ENCODE assay signal across 1 cellular context in the genomic region with DNA sequence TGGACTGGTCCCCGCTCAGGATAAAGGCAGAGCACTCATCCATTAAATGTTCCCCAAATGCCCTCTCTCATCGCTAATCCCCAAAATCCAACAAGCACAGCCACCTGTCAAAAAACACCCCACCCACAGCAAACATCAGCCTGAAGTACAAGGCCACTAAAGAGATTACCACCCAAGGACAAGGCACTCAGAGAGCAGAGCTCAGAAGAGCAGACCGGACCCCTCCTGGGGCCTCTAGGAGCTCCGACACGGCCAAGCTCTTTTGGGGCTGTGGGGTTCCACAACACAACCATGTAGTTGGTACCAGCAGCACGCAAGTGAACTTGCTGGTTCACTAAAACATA.
TF ChIP-seq lines count a peak whose summit lies in the region.

No MANE protein-coding gene starts in this region.

TF ChIP-seq in GM12878, 131 proteins besides CTCF, POLR2A, EP300 and RAD21:
- TF ChIP-seq TCF3 (IDR thresholded peaks at IDR 0.05; ENCODE audit: borderline replicate concordance, insufficient read depth, low read depth, low read length) (no peak), SMARCA5 (IDR thresholded peaks at IDR 0.05) (no peak), SPI1 (IDR thresholded peaks at IDR 0.05; ENCODE audit: borderline replicate concordance, insufficient read depth, low read depth, low read length) (no peak), HDAC6 (IDR thresholded peaks at IDR 0.05; ENCODE audit: unreplicated experiment) (no peak), ZNF207 (IDR thresholded peaks at IDR 0.05; ENCODE audit: borderline replicate concordance) (no peak), ZNF622 (IDR thresholded peaks at IDR 0.05) (no peak), NR2C1 (IDR thresholded peaks at IDR 0.05) (no peak), SMAD1 (IDR thresholded peaks at IDR 0.05; ENCODE audit: low read depth, partially characterized antibody) (no peak), EZH2 (IDR thresholded peaks at IDR 0.05; ENCODE audit: borderline replicate concordance, control insufficient read depth, low read depth, low read length) (no peak), SUZ12 (IDR thresholded peaks at IDR 0.05; ENCODE audit: unreplicated experiment) (no peak), CREM (IDR thresholded peaks at IDR 0.05; ENCODE audit: low read depth) (no peak), HDAC2 (IDR thresholded peaks at IDR 0.05) (no peak), SIN3A (IDR thresholded peaks at IDR 0.05; ENCODE audit: low read depth, low read length) (no peak)
- TF ChIP-seq, protein P1, sequence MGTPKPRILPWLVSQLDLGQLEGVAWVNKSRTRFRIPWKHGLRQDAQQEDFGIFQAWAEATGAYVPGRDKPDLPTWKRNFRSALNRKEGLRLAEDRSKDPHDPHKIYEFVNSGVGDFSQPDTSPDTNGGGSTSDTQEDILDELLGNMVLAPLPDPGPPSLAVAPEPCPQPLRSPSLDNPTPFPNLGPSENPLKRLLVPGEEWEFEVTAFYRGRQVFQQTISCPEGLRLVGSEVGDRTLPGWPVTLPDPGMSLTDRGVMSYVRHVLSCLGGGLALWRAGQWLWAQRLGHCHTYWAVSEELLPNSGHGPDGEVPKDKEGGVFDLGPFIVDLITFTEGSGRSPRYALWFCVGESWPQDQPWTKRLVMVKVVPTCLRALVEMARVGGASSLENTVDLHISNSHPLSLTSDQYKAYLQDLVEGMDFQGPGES (IDR thresholded peaks at IDR 0.05) = no peak
